1 cellular context compared by ENCODE assay signal in genomic region chr16:21277927-21278706, GRCh38.
A peak's percentile ranks its signal among the peaks of the same experiment; 100 is the strongest.
TF ChIP-seq lines count a peak whose summit lies in the region.

CRYM (minus strand) TSS chr16:21278290; CDS start chr16:21278251, 39 bp downstream.

TF ChIP-seq in K562, 482 proteins besides CTCF, POLR2A, EP300 and RAD21 (continued from another document and continues in another):
- no peak for TF ChIP-seq IRF9 (tag; IDR thresholded peaks at IDR 0.05)
- 0 out of 2 replicates have a peak, but pooled peaks have one; percentile 59 for TF ChIP-seq HLTF (IDR thresholded peaks at IDR 0.05)
- no peak for TF ChIP-seq GMEB1 (CRISPR knock-in tag; IDR thresholded peaks at IDR 0.05)
- TF ChIP-seq ZNF124 (CRISPR knock-in tag; IDR thresholded peaks at IDR 0.05), result no peak
- TF ChIP-seq AFF1 (IDR thresholded peaks at IDR 0.05; ENCODE audit: low read depth in 1 of 2, partially characterized antibody in 2 of 2), result no peak
- TF ChIP-seq E2F8 (IDR thresholded peaks at IDR 0.05; ENCODE audit: low read depth, partially characterized antibody), result no peak
- no peak for TF ChIP-seq GATA2 (CRISPR knock-in tag; IDR thresholded peaks at IDR 0.05)
- no peak for TF ChIP-seq ZC3H4 (CRISPR knock-in tag; IDR thresholded peaks at IDR 0.05; ENCODE audit: borderline replicate concordance)
- peak; percentile 61 to 89 for TF ChIP-seq MAZ (CRISPR knock-in tag; conservative IDR thresholded peaks at IDR 0.05 in 1 of 2, IDR thresholded peaks at IDR 0.05 in 1 of 2)
- no peak for TF ChIP-seq SREBF1 (IDR thresholded peaks at IDR 0.05; ENCODE audit: borderline replicate concordance, low read depth, low read length)
- TF ChIP-seq ZFP91 (CRISPR knock-in tag; IDR thresholded peaks at IDR 0.05), result no peak
- no peak for TF ChIP-seq SETDB1 (IDR thresholded peaks at IDR 0.05; ENCODE audit: low read length)
- no peak for TF ChIP-seq CBX1 (IDR thresholded peaks at IDR 0.05; ENCODE audit: low read depth)
- TF ChIP-seq SRF (CRISPR knock-in tag; IDR thresholded peaks at IDR 0.05), result no peak
- TF ChIP-seq KDM4B (IDR thresholded peaks at IDR 0.05; ENCODE audit: borderline replicate concordance in 2 of 2, low read depth in 1 of 2), result no peak
- TF ChIP-seq ZNF263 (CRISPR knock-in tag; IDR thresholded peaks at IDR 0.05; ENCODE audit: borderline replicate concordance), result no peak
- TF ChIP-seq ZNF318 (IDR thresholded peaks at IDR 0.05; ENCODE audit: borderline replicate concordance in 1 of 2, low read depth in 1 of 2), result no peak
- no peak for TF ChIP-seq E2F4 (CRISPR knock-in tag; IDR thresholded peaks at IDR 0.05; ENCODE audit: low read depth)
- TF ChIP-seq ZNF23 (CRISPR knock-in tag; IDR thresholded peaks at IDR 0.05), result no peak
- no peak for TF ChIP-seq ZNF518B (CRISPR knock-in tag; IDR thresholded peaks at IDR 0.05)
- no peak for TF ChIP-seq ZNF551 (CRISPR knock-in tag; IDR thresholded peaks at IDR 0.05)
- TF ChIP-seq ZNF282 (CRISPR knock-in tag; IDR thresholded peaks at IDR 0.05), result no peak
- no peak for TF ChIP-seq ZNF644 (tag; IDR thresholded peaks at IDR 0.05; ENCODE audit: low read depth)
- TF ChIP-seq SMAD1 (IDR thresholded peaks at IDR 0.05; ENCODE audit: low read depth, low read length, partially characterized antibody), result no peak
- TF ChIP-seq HDAC2 (IDR thresholded peaks at IDR 0.05), result no peak
- no peak for TF ChIP-seq ZNF507 (tag; conservative IDR thresholded peaks at IDR 0.05)
